8 cellular contexts compared by ENCODE assay signal in the genomic region with DNA sequence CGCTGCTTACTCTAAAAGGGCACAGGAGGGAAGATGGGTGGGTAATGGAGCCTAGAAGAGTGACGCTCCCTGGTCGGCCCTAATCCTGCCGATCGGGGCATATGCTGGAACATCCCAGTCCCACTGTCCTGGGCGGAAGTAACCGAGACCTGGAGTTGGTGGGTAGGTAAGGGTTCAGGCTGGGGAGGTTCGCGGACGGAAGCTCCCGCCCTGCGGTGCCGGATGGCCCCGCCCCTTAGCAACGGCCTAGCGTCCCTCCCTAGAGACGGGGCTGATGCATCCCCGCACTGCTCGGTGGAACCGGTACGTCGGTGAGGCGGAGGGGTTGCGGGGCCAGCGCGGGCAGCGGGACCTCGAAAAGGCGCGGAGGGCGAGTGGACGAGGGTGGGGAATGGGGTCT. TPM values are rescaled to one million over a fixed set of nuclear protein-coding genes. Genes with fewer than 3 reads are reported as not detected.
DNase-seq lines count a peak whose midpoint lies in the region; ATAC-seq, FAIRE-seq and TF ChIP-seq lines count a peak whose summit lies in the region.

No MANE protein-coding gene starts in this region.

- H3K27me3 Mint-ChIP-seq in T-helper 2 cell treated with Interferon-gamma antibody and Interleukin-4, amounts not matched to agents 5 μg/mL and 100 μg/mL, for 36 hours (ENCODE audit: low read depth): no peaks in the 10 kb centered on the region

- peaks cover 13% of the 10 kb centered on the region for H3K4me1 Mint-ChIP-seq in T-helper 2 cell treated with Interferon-gamma antibody and Interleukin-4, amounts not matched to agents 5 μg/mL and 100 μg/mL, for 36 hours (ENCODE audit: low read depth)

- H3K36me3 ChIP-seq in body of pancreas (replicated peaks in 1 of 2; ENCODE audit: insufficient read depth in 1 of 2, low read depth in 2 of 2): no peaks in the 10 kb centered on the region

- no peak overlapping the region for H3K27ac Mint-ChIP-seq in T-helper 2 cell treated with Interferon-gamma antibody and Interleukin-4, amounts not matched to agents 5 μg/mL and 100 μg/mL, for 36 hours

- H3K36me3 Mint-ChIP-seq in T-helper 2 cell treated with Interferon-gamma antibody and Interleukin-4, amounts not matched to agents 5 μg/mL and 100 μg/mL, for 36 hours (ENCODE audit: low read depth): peaks cover 4% of the 10 kb centered on the region

- TF ChIP-seq CTCF in body of pancreas (IDR thresholded peaks at IDR 0.05): no peak

- peak overlapping the region; percentile 64 for H3K4me3 Mint-ChIP-seq in T-helper 2 cell treated with Interferon-gamma antibody and Interleukin-4, amounts not matched to agents 5 μg/mL and 100 μg/mL, for 36 hours

- no peak for FAIRE-seq in GM19239 (lab: Jason Lieb, UNC)

- H3K9me3 Mint-ChIP-seq in T-helper 2 cell treated with Interferon-gamma antibody and Interleukin-4, amounts not matched to agents 5 μg/mL and 100 μg/mL, for 36 hours: no peaks in the 10 kb centered on the region

- H3K9me3 ChIP-seq in body of pancreas: no peaks in the 10 kb centered on the region

- intact Hi-C loops in body of pancreas (cut with DNase I): no loop called here

- no peaks in the 10 kb centered on the region for H3K27me3 ChIP-seq in body of pancreas

- 44 to 66% methylated on average over 32 of the region's 32 CpGs for WGBS in body of pancreas, 2 donors

- peaks cover 5% of the 10 kb centered on the region for H3K4me1 ChIP-seq in body of pancreas

- DNase-seq in GM19239 (ENCODE audit: insufficient read length, low spot score): peak; percentile 50
- peak; percentile 53 for DNase-seq in T-helper 2 cell treated with Interferon-gamma antibody and Interleukin-4, amounts not matched to agents 5 μg/mL and 100 μg/mL, for 36 hours (ENCODE audit: low spot score)
- peak; percentile 38 to 59 (median 50) for DNase-seq in body of pancreas
- peak; percentile 92 for DNase-seq in islet precursor cell
- peak; percentile 73 for DNase-seq in stimulated activated CD4-positive, alpha-beta T cell treated with anti-CD3 and anti-CD28 coated beads, Interleukin-4, amount 100 ng/mL, for 1 hour

- H3K27ac ChIP-seq in body of pancreas: no peak overlapping the region

- no peak overlapping the region for H3K4me3 ChIP-seq in body of pancreas

- TF ChIP-seq POLR2A in body of pancreas (IDR thresholded peaks at IDR 0.05): peak in 2 of 3 donors; percentile 39 to 41

- peak; percentile 74 for ATAC-seq in body of pancreas
- no peak for ATAC-seq in GM19397 (IDR thresholded peaks at IDR 0.05; ENCODE audit: unreplicated experiment)
- ATAC-seq in GM21717 (IDR thresholded peaks at IDR 0.05; ENCODE audit: unreplicated experiment): no peak
- no peak for ATAC-seq in GM19023 (IDR thresholded peaks at IDR 0.05; ENCODE audit: unreplicated experiment)

RNA-seq across cellular contexts. Expression of gene DNAH1, which starts 1.5 kb away (rescaled TPM):
- 10 to 100 TPM in 1 of 2 donors, 1 to 10 TPM in 1; 6.0 to 14.8 TPM for total RNA-seq in body of pancreas

RNA-seq across cellular contexts. Expression of gene GLYCTK, which starts 30.0 kb away (rescaled TPM):
- total RNA-seq in body of pancreas: 10 to 100 TPM in 1 of 2 donors, 1 to 10 TPM in 1; 5.4 to 25.4 TPM

RNA-seq across cellular contexts. Expression of gene WDR82, which starts 39.2 kb away (rescaled TPM):
- 10 to 100 TPM; 19.1 to 21.5 TPM for total RNA-seq in body of pancreas
